Comparison of ENCODE assay signal across 17 cellular contexts in genomic region chr5:73797142-73797530, GRCh38.
DNase-seq lines count a peak whose midpoint lies in the region; ATAC-seq and TF ChIP-seq lines count a peak whose summit lies in the region.
"Had no signal": no experiment of that assay in that cellular context is flagged by ENCODE, and none has a peak within 500 bp of the region (broad histone marks: within the 10 kb centered on the region; RNA-seq: fewer than 3 reads in every experiment).

No MANE protein-coding gene starts in this region.

- H3K36me3 ChIP-seq in PC-3 (ENCODE audit: low read depth, low read length) (peaks cover 3% of the 10 kb centered on the region; the same call in 1 of the 2 replicates), psoas muscle (ENCODE audit: insufficient read depth in 1 of 2, low read depth in 1 of 2) (no peaks in the 10 kb centered on the region)
- H3K36me3 ChIP-seq: upper lobe of left lung had no signal

- no peaks in the 10 kb centered on the region for H3K9me3 Mint-ChIP-seq in naive thymus-derived CD8-positive, alpha-beta T cell
- H3K9me3 Mint-ChIP-seq: GM23338; naive thymus-derived CD4-positive, alpha-beta T cell had no signal

- H3K9me3 ChIP-seq in PC-3 (ENCODE audit: low read length), result no peaks in the 10 kb centered on the region
- no peaks in the 10 kb centered on the region for H3K9me3 ChIP-seq in psoas muscle
- H3K9me3 ChIP-seq: right lobe of liver, upper lobe of left lung had no signal

- no peaks in the 10 kb centered on the region for H4K20me1 ChIP-seq in PC-3 (ENCODE audit: low read length)

- no peak for TF ChIP-seq CTCF in PC-3 (conservative IDR thresholded peaks at IDR 0.05; ENCODE audit: low read depth, low read length)
- TF ChIP-seq CTCF in psoas muscle (IDR thresholded peaks at IDR 0.05), result no peak

- TSS peak; percentile 24 for BruUV-seq in PC-3 (replicated peaks; lab: Mats Ljungman, UMichigan)

- H3K4me1 Mint-ChIP-seq in naive thymus-derived CD8-positive, alpha-beta T cell, result peaks cover 0 to 4% (median 0%) of the 10 kb centered on the region in 4 donors

- CTCF ChIA-PET in PC-3 (lab: Charles Lee), result no interaction called here

- no peak overlapping the region for H3K4me3 Mint-ChIP-seq in naive thymus-derived CD8-positive, alpha-beta T cell
- H3K4me3 Mint-ChIP-seq: GM23338; naive thymus-derived CD4-positive, alpha-beta T cell had no signal

- H3K27ac ChIP-seq in PC-3 (ENCODE audit: low read length), result peak overlapping the region; percentile 95
- peak overlapping the region; percentile 85 for H3K27ac ChIP-seq in epithelial cell of prostate
- H3K27ac ChIP-seq in psoas muscle, result peak overlapping the region; percentile 36
- H3K27ac ChIP-seq: right lobe of liver had no signal

- H3K27me3 ChIP-seq in PC-3 (ENCODE audit: low read length) (no peaks in the 10 kb centered on the region), psoas muscle (ENCODE audit: insufficient read depth in 3 of 3, low read length in 2 of 3) (no peaks in the 10 kb centered on the region)
- H3K27me3 ChIP-seq: right lobe of liver, upper lobe of left lung had no signal

- H3K9me2 ChIP-seq in PC-3 (replicated peaks; ENCODE audit: low read length), result no peaks in the 10 kb centered on the region

- intact Hi-C loops in PC-3 (cut with micrococcal nuclease), result no loop called here
- intact Hi-C loops in psoas muscle (cut with DNase I), result no loop called here

- peaks cover 23 to 60% (median 27%) of the 10 kb centered on the region in 5 donors for H3K27me3 Mint-ChIP-seq in naive thymus-derived CD8-positive, alpha-beta T cell

- peak overlapping the region; percentile 62 for H3K4me2 ChIP-seq in PC-3 (ENCODE audit: low read length)
- H3K4me2 ChIP-seq: GM23338 had no signal

- no peaks in the 10 kb centered on the region for H3F3A ChIP-seq in PC-3 (ENCODE audit: low read length, unreplicated experiment)

- H3K79me2 ChIP-seq in PC-3 (ENCODE audit: low read length), result no peaks in the 10 kb centered on the region

- POLR2A ChIA-PET in PC-3 (lab: Charles Lee; ENCODE audit: unreplicated experiment), result no interaction called here
- POLR2A ChIA-PET in naive thymus-derived CD8-positive, alpha-beta T cell (lab: Charles Lee), result no interaction called here

- no peak overlapping the region; the same call in 1 of the 2 replicates for H2AFZ ChIP-seq in PC-3 (ENCODE audit: low read length)

- H3K36me3 Mint-ChIP-seq in naive thymus-derived CD8-positive, alpha-beta T cell, result no peaks in the 10 kb centered on the region
- H3K36me3 Mint-ChIP-seq: naive thymus-derived CD4-positive, alpha-beta T cell had no signal

- WGBS in psoas muscle, 3 donors, result 74 to 83% (median 80%) methylated on average over 2 of the region's 2 CpGs

- DNase-seq in COLO829 (ENCODE audit: low spot score) (peak; percentile 29), PC-3 (no peak), epithelial cell of prostate (ENCODE audit: low read depth, low spot score) (no peak), psoas muscle (no peak), DMS 273 treated with DMSO at 0.1 percent for 48 hours (lab: John Stamatoyannopoulos, UW) (no peak), epidermal melanocyte (ENCODE audit: insufficient read length, low spot score) (no peak)
- DNase-seq in naive thymus-derived CD8-positive, alpha-beta T cell, result no peak
- DNase-seq: activated T-cell treated with anti-CD3 and anti-CD28 coated beads, Interleukin-2, amount 50 U/mL, for 48 hours; C1 segment of cervical spinal cord; DMS79 treated with DMSO at 0.1 percent for 48 hours; hippocampal formation; NCI-H2171 had no signal

- no peak overlapping the region for H3K27ac Mint-ChIP-seq in naive thymus-derived CD8-positive, alpha-beta T cell
- H3K27ac Mint-ChIP-seq: GM23338; naive thymus-derived CD4-positive, alpha-beta T cell had no signal

- H3K4me3 ChIP-seq in PC-3 (ENCODE audit: low read length) (no peak overlapping the region), psoas muscle (no peak overlapping the region)
- H3K4me3 ChIP-seq: GM23338, right lobe of liver, upper lobe of left lung had no signal

- H3K4me1 ChIP-seq in PC-3 (ENCODE audit: insufficient read depth, low read length) (peaks cover 41% of the 10 kb centered on the region), psoas muscle (peaks cover 5% of the 10 kb centered on the region)
- H3K4me1 ChIP-seq: right lobe of liver had no signal

- ATAC-seq in PC-3 (no peak), psoas muscle (no peak), HG03520 (IDR thresholded peaks at IDR 0.05; ENCODE audit: unreplicated experiment) (no peak)
- ATAC-seq in naive thymus-derived CD8-positive, alpha-beta T cell, result no peak
- ATAC-seq: GM23338 had no signal

- H3K9ac ChIP-seq in PC-3 (ENCODE audit: low read length), result peak overlapping the region; percentile 54

Comparison
In these comparisons a context has a peak if more than half of its experiments do, and no peak if none do; other contexts are left out.
1. H3K27ac ChIP-seq: peak in every context shown above with its lines; median percentile 95 in PC-3; 85 in epithelial cell of prostate; 36 in psoas muscle.